11 cellular contexts compared by ENCODE assay signal in genomic region chr3:171383206-171384018, GRCh38.
DNase-seq lines count a peak whose midpoint lies in the region; ATAC-seq, FAIRE-seq and TF ChIP-seq lines count a peak whose summit lies in the region.
"Had no signal": no experiment of that assay in that cellular context is flagged by ENCODE, and none has a peak within 500 bp of the region (broad histone marks: within the 10 kb centered on the region; RNA-seq: fewer than 3 reads in every experiment).

No MANE protein-coding gene starts in this region.

- H3K4me1 ChIP-seq in pancreas: peaks cover 0 to 5% (median 4%) of the 10 kb centered on the region in 3 donors
- H3K4me1 ChIP-seq: suprapubic skin had no signal

- no peaks in the 10 kb centered on the region for H3K36me3 ChIP-seq in pancreas
- H3K36me3 ChIP-seq: suprapubic skin had no signal

- DNase-seq in pancreas (no peak), GDM1 (lab: John Stamatoyannopoulos, UW) (no peak), NCI-H69 (lab: John Stamatoyannopoulos, UW) (no peak), dedifferentiated amniotic fluid mesenchymal stem cell (ENCODE audit: extremely low spot score) (no peak)
- DNase-seq in stimulated activated CD4-positive, alpha-beta T cell treated with anti-CD3 and anti-CD28 coated beads, Interleukin-12 subunit alpha, Interleukin-12 subunit beta, amount 100 ng/mL, for 4 hours: no peak
- DNase-seq: NK-92 treated with Interleukin-12 subunit alpha and Interleukin-12 subunit beta, amount 100 ng/mL, for 24 hours had no signal

- H3K27me3 ChIP-seq in pancreas: no peaks in the 10 kb centered on the region
- H3K27me3 ChIP-seq: suprapubic skin had no signal

- ATAC-seq in GM18861 (IDR thresholded peaks at IDR 0.05; ENCODE audit: unreplicated experiment) (peak; percentile 74), HG03571 (IDR thresholded peaks at IDR 0.05; ENCODE audit: unreplicated experiment) (peak; percentile 62), pancreas (peak; percentile 55 to 81 (median 60))

- TF ChIP-seq CTCF in pancreas (IDR thresholded peaks at IDR 0.05): no peak

- intact Hi-C loops in pancreas (cut with DNase I): no loop called here

- H3K9me3 ChIP-seq in pancreas: no peaks in the 10 kb centered on the region
- H3K9me3 ChIP-seq: suprapubic skin had no signal

- H3K27ac ChIP-seq in cingulate gyrus (ENCODE audit: low read depth, low read length) (peak overlapping the region; percentile 0), pancreas (no peak overlapping the region)
- H3K27ac ChIP-seq: suprapubic skin had no signal

- FAIRE-seq in pancreas (lab: Jason Lieb, UNC): no peak

- no peak overlapping the region for H3K4me3 ChIP-seq in pancreas
- H3K4me3 ChIP-seq: smooth muscle cell, suprapubic skin had no signal

- WGBS in pancreas, 2 donors: 46 to 55% methylated on average over 5 of the region's 5 CpGs
